In genomic region chr1:97743129-97743528, GRCh38 we compare ENCODE assay signal across 14 cellular contexts.
"Had no signal": no experiment of that assay in that cellular context is flagged by ENCODE, and none has a peak within 500 bp of the region (broad histone marks: within the 10 kb centered on the region; RNA-seq: fewer than 3 reads in every experiment).

No MANE protein-coding gene starts in this region.

- H3K27me3 ChIP-seq: ovary, testis had no signal

- H3K36me3 ChIP-seq: ovary had no signal

- H3K27ac ChIP-seq: ovary, testis, VCaP had no signal

- DNase-seq: activated CD4-positive, alpha-beta memory T cell treated with anti-CD3 and anti-CD28 coated beads for 36 hours; activated effector memory CD4-positive, alpha-beta T cell treated with anti-CD3 and anti-CD28 coated beads, Interleukin-2, amount 50 U/mL, for 16 hours; activated T-cell treated with anti-CD3 and anti-CD28 coated beads, Interleukin-2, amount 50 U/mL, for 4 hours; amniotic stem cell; cerebellar nuclear complex; dermis blood vessel endothelial cell; endodermal cell; left ventricle myocardium superior; ovary; stimulated activated CD4-positive, alpha-beta T cell treated with anti-CD3 and anti-CD28 coated beads, Interleukin-4, amount 100 ng/mL, for 4 hours; stimulated activated naive CD8-positive, alpha-beta T cell treated with anti-CD3 and anti-CD28 coated beads, Interleukin-15, amount 100 ng/mL, for 72 hours; testis had no signal

- ATAC-seq: activated naive CD4-positive, alpha-beta T cell treated with anti-CD3 and anti-CD28 coated beads, Interleukin-2, amount 50 U/mL, for 72 hours; activated T-cell treated with anti-CD3 and anti-CD28 coated beads, Interleukin-2, amount 50 U/mL, for 4 hours; left ventricle myocardium superior; stimulated activated naive CD8-positive, alpha-beta T cell treated with anti-CD3 and anti-CD28 coated beads, Interleukin-15, amount 100 ng/mL, for 72 hours had no signal

- H3K4me3 ChIP-seq: ovary, testis had no signal

- H3K4me1 ChIP-seq: testis had no signal

- H3K9me3 ChIP-seq: ovary, testis had no signal
